ENCODE assay signal across 9 cellular contexts in genomic region chr5:66807743-66808142, GRCh38.
DNase-seq lines count a peak whose midpoint lies in the region; ATAC-seq, FAIRE-seq and TF ChIP-seq lines count a peak whose summit lies in the region.
"Had no signal": no experiment of that assay in that cellular context is flagged by ENCODE, and none has a peak within 500 bp of the region (broad histone marks: within the 10 kb centered on the region; RNA-seq: fewer than 3 reads in every experiment).

No MANE protein-coding gene starts in this region.

- no peak overlapping the region for H3K27ac ChIP-seq in mesenchymal stem cell (ENCODE audit: low read length, poor library complexity, severe bottlenecking)

- no peaks in the 10 kb centered on the region for H3K4me1 Mint-ChIP-seq in activated T-cell treated with anti-CD3 and anti-CD28 coated beads, Interleukin-2, amount 50 U/mL, for 72 hours (ENCODE audit: low read depth)

- no peak overlapping the region for H2BK15ac ChIP-seq in mesenchymal stem cell (ENCODE audit: low read depth, poor library complexity, severe bottlenecking)

- peaks cover 48% of the 10 kb centered on the region for H3K27me3 Mint-ChIP-seq in activated T-cell treated with anti-CD3 and anti-CD28 coated beads, Interleukin-2, amount 50 U/mL, for 72 hours (ENCODE audit: low read depth)

- H3K9me3 Mint-ChIP-seq in activated T-cell treated with anti-CD3 and anti-CD28 coated beads, Interleukin-2, amount 50 U/mL, for 72 hours: no peaks in the 10 kb centered on the region
- H3K9me3 Mint-ChIP-seq: activated CD4-positive, alpha-beta T cell treated with anti-CD3 and anti-CD28 coated beads, Interleukin-2, amount 10 ng/mL, durations not matched to agents 24 days and 14 days had no signal

- no peak for FAIRE-seq in GM12891 (lab: Jason Lieb, UNC)

- no peaks in the 10 kb centered on the region for H3K79me1 ChIP-seq in mesenchymal stem cell (replicated peaks; ENCODE audit: low read length, poor library complexity, severe bottlenecking)

- no peak for TF ChIP-seq POLR2A in GM12891 (IDR thresholded peaks at IDR 0.05; ENCODE audit: low read depth, low read length)

- no peaks in the 10 kb centered on the region for H3K36me3 ChIP-seq in BE2C
- no peaks in the 10 kb centered on the region for H3K36me3 ChIP-seq in mesenchymal stem cell (ENCODE audit: control insufficient read depth in 1 of 2, insufficient read depth in 2 of 2, low read depth in 1 of 2, low read length in 2 of 2)

- no peaks in the 10 kb centered on the region for H3K9me3 ChIP-seq in BE2C
- no peaks in the 10 kb centered on the region for H3K9me3 ChIP-seq in mesenchymal stem cell (ENCODE audit: control insufficient read depth, low read length)

- H3K9ac ChIP-seq in mesenchymal stem cell (ENCODE audit: low read length): no peak overlapping the region

- H2AFZ ChIP-seq in mesenchymal stem cell (ENCODE audit: low read depth, low read length): no peak overlapping the region

- H3K14ac ChIP-seq in mesenchymal stem cell (ENCODE audit: low read length in 2 of 2): no peak overlapping the region

- ATAC-seq in HG03280 (IDR thresholded peaks at IDR 0.05; ENCODE audit: unreplicated experiment) (no peak), HG02884 (IDR thresholded peaks at IDR 0.05; ENCODE audit: unreplicated experiment) (no peak)
- ATAC-seq in activated T-cell treated with anti-CD3 and anti-CD28 coated beads, Interleukin-2, amount 50 U/mL, for 72 hours (replicated peaks in 1 of 2): no peak

- no peak overlapping the region for H4K8ac ChIP-seq in mesenchymal stem cell (ENCODE audit: low read length)

- no peak overlapping the region for H2BK120ac ChIP-seq in mesenchymal stem cell (ENCODE audit: low read depth, low read length)

- no peak overlapping the region for H3K27ac Mint-ChIP-seq in activated T-cell treated with anti-CD3 and anti-CD28 coated beads, Interleukin-2, amount 50 U/mL, for 72 hours
- H3K27ac Mint-ChIP-seq: activated CD4-positive, alpha-beta T cell treated with anti-CD3 and anti-CD28 coated beads, Interleukin-2, amount 10 ng/mL, durations not matched to agents 24 days and 14 days had no signal

- H2AK5ac ChIP-seq in mesenchymal stem cell (ENCODE audit: low read length, severe bottlenecking): no peak overlapping the region

- DNase-seq in BE2C: peak; percentile 50
- peak; percentile 6 for DNase-seq in NCI-H1092 treated with DMSO at 0.1 percent for 48 hours (lab: John Stamatoyannopoulos, UW)
- DNase-seq in cerebellar cortex (ENCODE audit: low spot score): peak; percentile 9
- DNase-seq in mesenchymal stem cell: peak; percentile 41
- DNase-seq in GM12891 (ENCODE audit: insufficient read length, low spot score): no peak
- no peak for DNase-seq in activated T-cell treated with anti-CD3 and anti-CD28 coated beads, Interleukin-2, amount 50 U/mL, for 72 hours

- H3K4me1 ChIP-seq in BE2C (no peaks in the 10 kb centered on the region), mesenchymal stem cell (ENCODE audit: control insufficient read depth, insufficient read depth, low read depth, low read length) (peaks cover 6% of the 10 kb centered on the region)

- peak; percentile 62 for TF ChIP-seq CTCF in BE2C (IDR thresholded peaks at IDR 0.05; ENCODE audit: low read depth, low read length)

- H3K4me3 ChIP-seq in BE2C (ENCODE audit: low read depth, low read length) (no peak overlapping the region), mesenchymal stem cell (ENCODE audit: insufficient read depth in 1 of 2, low read depth in 1 of 2, low read length in 2 of 2) (no peak overlapping the region)

- no peak overlapping the region for H3K4me2 ChIP-seq in mesenchymal stem cell (ENCODE audit: low read length, poor library complexity, severe bottlenecking)

- no peak overlapping the region for H2BK12ac ChIP-seq in mesenchymal stem cell (ENCODE audit: low read length in 2 of 2)

- no peak overlapping the region for H2BK5ac ChIP-seq in mesenchymal stem cell (ENCODE audit: low read depth, low read length, poor library complexity, severe bottlenecking)

- 94% methylated on average over 5 of the region's 5 CpGs for WGBS in mesenchymal stem cell

- no peaks in the 10 kb centered on the region for H3K36me3 Mint-ChIP-seq in activated T-cell treated with anti-CD3 and anti-CD28 coated beads, Interleukin-2, amount 50 U/mL, for 72 hours (ENCODE audit: insufficient read depth in 2 of 2)

- H3K4ac ChIP-seq in mesenchymal stem cell (ENCODE audit: low read depth in 1 of 2, low read length in 2 of 2): no peak overlapping the region

- no peak overlapping the region for H4K91ac ChIP-seq in mesenchymal stem cell (ENCODE audit: low read length)

- no peak overlapping the region for H3K23ac ChIP-seq in mesenchymal stem cell (ENCODE audit: low read length in 2 of 2)

- no peak overlapping the region for H3K18ac ChIP-seq in mesenchymal stem cell (ENCODE audit: low read depth in 1 of 2, low read length in 2 of 2)

- H3K27me3 ChIP-seq in BE2C (no peaks in the 10 kb centered on the region), mesenchymal stem cell (ENCODE audit: control insufficient read depth in 1 of 2, insufficient read depth in 1 of 2, low read length in 2 of 2) (peaks cover 3 to 11% of the 10 kb centered on the region in 2 experiments)

- H3K4me3 Mint-ChIP-seq in activated T-cell treated with anti-CD3 and anti-CD28 coated beads, Interleukin-2, amount 50 U/mL, for 72 hours: no peak overlapping the region
- H3K4me3 Mint-ChIP-seq: activated CD4-positive, alpha-beta T cell treated with anti-CD3 and anti-CD28 coated beads, Interleukin-2, amount 10 ng/mL, durations not matched to agents 24 days and 14 days had no signal

TF ChIP-seq in GM12891, 5 proteins besides CTCF, POLR2A, EP300 and RAD21:
- TF ChIP-seq SPI1 (IDR thresholded peaks at IDR 0.05; ENCODE audit: low read depth, low read length): no peak
- TF ChIP-seq POLR2AphosphoS5 (IDR thresholded peaks at IDR 0.05; ENCODE audit: low read depth, low read length): no peak
- no peak for TF ChIP-seq TAF1 (IDR thresholded peaks at IDR 0.05; ENCODE audit: low read depth, low read length)
- no peak for TF ChIP-seq POU2F2 (IDR thresholded peaks at IDR 0.05; ENCODE audit: low read depth, low read length)
- TF ChIP-seq PAX5 (IDR thresholded peaks at IDR 0.05; ENCODE audit: insufficient read depth, low read length, severe bottlenecking): no peak

Comparison
In these comparisons a context has a peak if more than half of its experiments do, and no peak if none do; other contexts are left out.
1. DNase-seq: peak in BE2C (single experiment), NCI-H1092 treated with DMSO at 0.1 percent for 48 hours (single experiment), cerebellar cortex (single experiment) and mesenchymal stem cell (single experiment); none in GM12891 (single experiment) and activated T-cell treated with anti-CD3 and anti-CD28 coated beads, Interleukin-2, amount 50 U/mL, for 72 hours (0 of 2).